19 cellular contexts compared by ENCODE assay signal in the genomic region with DNA sequence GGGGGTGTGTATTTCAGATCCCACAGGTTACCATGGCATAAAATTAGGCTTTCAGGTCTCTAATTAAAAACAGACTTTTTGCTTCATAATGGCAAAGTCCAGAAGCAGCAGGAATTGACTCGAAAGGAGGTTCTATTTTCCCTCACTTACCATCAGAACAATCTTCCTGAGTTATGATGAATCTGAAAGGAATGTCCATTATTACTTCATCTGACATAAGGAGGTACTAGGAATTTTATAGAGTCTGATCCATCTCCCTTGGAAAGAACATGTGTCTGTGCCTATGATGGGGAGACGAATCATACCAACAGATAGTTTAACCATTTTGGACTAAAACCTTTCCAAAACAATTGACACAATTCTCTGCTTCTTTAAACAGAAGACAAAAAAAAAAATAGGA.
DNase-seq lines count a peak whose midpoint lies in the region; ATAC-seq and TF ChIP-seq lines count a peak whose summit lies in the region.
"Had no signal": no experiment of that assay in that cellular context is flagged by ENCODE, and none has a peak within 500 bp of the region (broad histone marks: within the 10 kb centered on the region; RNA-seq: fewer than 3 reads in every experiment).

No MANE protein-coding gene starts in this region.

- no peak overlapping the region for H2BK12ac ChIP-seq in mesenchymal stem cell (ENCODE audit: low read length in 2 of 2)

- H3K14ac ChIP-seq in mesenchymal stem cell (ENCODE audit: low read length in 2 of 2) = no peak overlapping the region

- H2AFZ ChIP-seq in mesenchymal stem cell (ENCODE audit: low read depth, low read length) = no peak overlapping the region

- H3K9ac ChIP-seq in mesenchymal stem cell (ENCODE audit: low read length) = peak overlapping the region; percentile 26

- no peak for ATAC-seq in stimulated activated naive B cell treated with anti-CD40 and anti-IgM and Interleukin-4, amounts not matched to agents 10 μg/mL and 1 μg/mL and 100 μg/mL, for 72 hours (replicated peaks)
- ATAC-seq: natural killer cell treated with Interleukin-12 subunit alpha and Interleukin-12 subunit beta and Interleukin-15 and Interleukin-18, amount 100 ng/mL, for 72 hours had no signal

- DNase-seq in AG08395 (ENCODE audit: low spot score) (peak; percentile 50), HS-5 (ENCODE audit: low read depth) (peak; percentile 61), cardiac fibroblast (ENCODE audit: low read depth in 2 of 2) (peak; percentile 0 to 41), mesenchymal stem cell (no peak), HPDE6-E6E7 (ENCODE audit: extremely low spot score) (no peak), GM13977 (ENCODE audit: low spot score) (no peak)
- no peak for DNase-seq in activated CD8-positive, alpha-beta memory T cell treated with anti-CD3 and anti-CD28 coated beads, Interleukin-2, amount 50 U/mL, for 4 hours
- no peak for DNase-seq in stimulated activated naive B cell treated with anti-CD40 and anti-IgM and Interleukin-4, amounts not matched to agents 10 μg/mL and 1 μg/mL and 100 μg/mL, for 72 hours
- DNase-seq: ACHN; activated CD4-positive, alpha-beta T cell treated with anti-CD3 and anti-CD28 coated beads, Interleukin-2, amount 10 ng/mL, durations not matched to agents 24 days and 14 days; amygdala; CD8-positive, alpha-beta memory T cell; cortex of kidney; immature natural killer cell; NCI-H1092; NCI-H748 treated with DMSO at 0.1 percent for 48 hours; stimulated activated naive CD4-positive, alpha-beta T cell; trophoblast cell had no signal

- H3K4me1 Mint-ChIP-seq in stimulated activated naive B cell treated with anti-CD40 and anti-IgM and Interleukin-4, amounts not matched to agents 10 μg/mL and 1 μg/mL and 100 μg/mL, for 72 hours = no peaks in the 10 kb centered on the region
- H3K4me1 Mint-ChIP-seq: activated CD4-positive, alpha-beta T cell treated with anti-CD3 and anti-CD28 coated beads, Interleukin-2, amount 10 ng/mL, durations not matched to agents 24 days and 14 days; CD8-positive, alpha-beta memory T cell; immature natural killer cell had no signal

- TF ChIP-seq CTCF in cardiac fibroblast (IDR thresholded peaks at IDR 0.05; ENCODE audit: low read depth, low read length) (no peak), GM13977 (IDR thresholded peaks at IDR 0.05; ENCODE audit: extremely low read depth, insufficient read depth, missing control alignments) (no peak)

- no peak overlapping the region for H3K4me3 Mint-ChIP-seq in stimulated activated naive B cell treated with anti-CD40 and anti-IgM and Interleukin-4, amounts not matched to agents 10 μg/mL and 1 μg/mL and 100 μg/mL, for 72 hours
- H3K4me3 Mint-ChIP-seq: activated CD4-positive, alpha-beta T cell treated with anti-CD3 and anti-CD28 coated beads, Interleukin-2, amount 10 ng/mL, durations not matched to agents 24 days and 14 days; CD8-positive, alpha-beta memory T cell; immature natural killer cell; natural killer cell treated with Interleukin-12 subunit alpha and Interleukin-12 subunit beta and Interleukin-15 and Interleukin-18, amount 100 ng/mL, for 72 hours had no signal

- no peaks in the 10 kb centered on the region for H3K27me3 Mint-ChIP-seq in stimulated activated naive B cell treated with anti-CD40 and anti-IgM and Interleukin-4, amounts not matched to agents 10 μg/mL and 1 μg/mL and 100 μg/mL, for 72 hours
- H3K27me3 Mint-ChIP-seq: activated CD4-positive, alpha-beta T cell treated with anti-CD3 and anti-CD28 coated beads, Interleukin-2, amount 10 ng/mL, durations not matched to agents 24 days and 14 days had no signal

- H3K4me2 ChIP-seq in mesenchymal stem cell (ENCODE audit: low read length, poor library complexity, severe bottlenecking) = no peak overlapping the region

- H2BK5ac ChIP-seq in mesenchymal stem cell (ENCODE audit: low read depth, low read length, poor library complexity, severe bottlenecking) = no peak overlapping the region

- no peak overlapping the region for H3K23ac ChIP-seq in mesenchymal stem cell (ENCODE audit: low read length in 2 of 2)

- H3K36me3 ChIP-seq in mesenchymal stem cell (ENCODE audit: control insufficient read depth in 1 of 2, insufficient read depth in 2 of 2, low read depth in 1 of 2, low read length in 2 of 2) = no peaks in the 10 kb centered on the region

- no peak overlapping the region for H3K4ac ChIP-seq in mesenchymal stem cell (ENCODE audit: low read depth in 1 of 2, low read length in 2 of 2)

- H3K27ac ChIP-seq in mesenchymal stem cell (ENCODE audit: low read length, poor library complexity, severe bottlenecking) = no peak overlapping the region

- in situ Hi-C loops in GM13977 (cut with MboI; ENCODE audit: low pct_unique_long_range_greater_than_20kb, low sequenced_read_pairs, unreplicated experiment) = no loop called here

- H3K4me3 ChIP-seq in cardiac fibroblast (replicated peaks in 1 of 2; ENCODE audit: low read depth in 2 of 2, low read length in 2 of 2) = no peak overlapping the region
- no peak overlapping the region for H3K4me3 ChIP-seq in mesenchymal stem cell (ENCODE audit: insufficient read depth in 1 of 2, low read depth in 1 of 2, low read length in 2 of 2)

- H3K9me3 Mint-ChIP-seq in stimulated activated naive B cell treated with anti-CD40 and anti-IgM and Interleukin-4, amounts not matched to agents 10 μg/mL and 1 μg/mL and 100 μg/mL, for 72 hours = no peaks in the 10 kb centered on the region
- H3K9me3 Mint-ChIP-seq: activated CD4-positive, alpha-beta T cell treated with anti-CD3 and anti-CD28 coated beads, Interleukin-2, amount 10 ng/mL, durations not matched to agents 24 days and 14 days had no signal

- no peaks in the 10 kb centered on the region for H3K9me3 ChIP-seq in mesenchymal stem cell (ENCODE audit: control insufficient read depth, low read length)

- H4K8ac ChIP-seq in mesenchymal stem cell (ENCODE audit: low read length) = no peak overlapping the region

- no peak overlapping the region for H2AK5ac ChIP-seq in mesenchymal stem cell (ENCODE audit: low read length, severe bottlenecking)

- no peak overlapping the region for H3K27ac Mint-ChIP-seq in stimulated activated naive B cell treated with anti-CD40 and anti-IgM and Interleukin-4, amounts not matched to agents 10 μg/mL and 1 μg/mL and 100 μg/mL, for 72 hours
- H3K27ac Mint-ChIP-seq: activated CD4-positive, alpha-beta T cell treated with anti-CD3 and anti-CD28 coated beads, Interleukin-2, amount 10 ng/mL, durations not matched to agents 24 days and 14 days; CD8-positive, alpha-beta memory T cell; immature natural killer cell; natural killer cell treated with Interleukin-12 subunit alpha and Interleukin-12 subunit beta and Interleukin-15 and Interleukin-18, amount 100 ng/mL, for 72 hours had no signal

- no peaks in the 10 kb centered on the region for H3K4me1 ChIP-seq in mesenchymal stem cell (ENCODE audit: control insufficient read depth, insufficient read depth, low read depth, low read length)

- no peaks in the 10 kb centered on the region for H3K27me3 ChIP-seq in mesenchymal stem cell (ENCODE audit: control insufficient read depth in 1 of 2, insufficient read depth in 1 of 2, low read length in 2 of 2)

- no peak overlapping the region for H2BK15ac ChIP-seq in mesenchymal stem cell (ENCODE audit: low read depth, poor library complexity, severe bottlenecking)

- no peak overlapping the region for H4K91ac ChIP-seq in mesenchymal stem cell (ENCODE audit: low read length)

- H2BK120ac ChIP-seq in mesenchymal stem cell (ENCODE audit: low read depth, low read length) = no peak overlapping the region

- no CpG with 5 or more reads among the region's 2 CpGs for WGBS in mesenchymal stem cell

- H3K79me1 ChIP-seq in mesenchymal stem cell (replicated peaks; ENCODE audit: low read length, poor library complexity, severe bottlenecking) = no peaks in the 10 kb centered on the region

- H3K18ac ChIP-seq in mesenchymal stem cell (ENCODE audit: low read depth in 1 of 2, low read length in 2 of 2) = no peak overlapping the region

- no peaks in the 10 kb centered on the region for H3K36me3 Mint-ChIP-seq in stimulated activated naive B cell treated with anti-CD40 and anti-IgM and Interleukin-4, amounts not matched to agents 10 μg/mL and 1 μg/mL and 100 μg/mL, for 72 hours
- H3K36me3 Mint-ChIP-seq: CD8-positive, alpha-beta memory T cell; immature natural killer cell; natural killer cell treated with Interleukin-12 subunit alpha and Interleukin-12 subunit beta and Interleukin-15 and Interleukin-18, amount 100 ng/mL, for 72 hours had no signal

Comparison
In these comparisons a context has a peak if more than half of its experiments do, and no peak if none do; other contexts are left out.
1. DNase-seq: peak in AG08395 (single experiment), HS-5 (single experiment) and cardiac fibroblast (2 of 2); none in mesenchymal stem cell (single experiment), activated CD8-positive, alpha-beta memory T cell treated with anti-CD3 and anti-CD28 coated beads, Interleukin-2, amount 50 U/mL, for 4 hours (single experiment), HPDE6-E6E7 (single experiment), GM13977 (single experiment) and stimulated activated naive B cell treated with anti-CD40 and anti-IgM and Interleukin-4, amounts not matched to agents 10 μg/mL and 1 μg/mL and 100 μg/mL, for 72 hours (single experiment).